In the genomic region with DNA sequence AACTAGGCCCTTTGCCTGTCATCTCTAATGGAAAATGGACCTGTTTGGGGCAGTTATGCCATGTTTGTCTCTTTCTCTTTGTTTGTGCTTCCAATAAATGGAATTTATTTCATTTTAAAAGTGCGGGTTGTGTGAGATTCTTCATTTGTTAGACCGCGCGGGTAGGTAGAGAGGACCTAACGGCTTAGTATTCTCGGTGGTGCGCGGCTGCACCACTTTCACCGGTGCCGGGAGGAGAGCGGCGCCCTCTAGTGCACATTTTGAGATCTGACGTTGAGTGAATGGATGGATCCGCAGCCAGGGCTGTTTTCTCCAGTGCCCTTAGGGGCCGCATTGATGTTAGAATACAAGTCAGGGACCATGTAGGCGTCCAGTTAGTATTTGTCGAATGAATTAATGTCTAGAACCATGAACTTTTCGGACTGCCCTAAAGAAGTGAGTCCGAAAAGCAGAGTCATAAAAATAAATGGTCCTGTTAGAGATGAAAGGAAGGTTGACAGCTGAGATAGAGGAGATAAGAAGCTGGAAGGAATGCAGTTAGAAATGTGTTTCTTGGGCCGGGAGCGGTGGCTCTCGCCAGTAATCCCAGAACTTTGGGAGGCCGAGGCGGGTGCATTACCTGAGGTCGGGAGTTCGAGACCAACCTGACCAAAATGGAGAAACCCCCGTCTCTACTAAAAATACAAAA, we compare ENCODE assay signal across 8 cellular contexts. TPM values are rescaled to one million over a fixed set of nuclear protein-coding genes. Genes with fewer than 3 reads are reported as not detected.
A peak's percentile ranks its signal among the peaks of the same experiment; 100 is the strongest.
DNase-seq lines count a peak whose midpoint lies in the region; ATAC-seq, FAIRE-seq and TF ChIP-seq lines count a peak whose summit lies in the region.

No MANE protein-coding gene starts in this region.

- DNase-seq in A549 (ENCODE audit: low read depth in 1 of 2, low spot score in 1 of 2) (peak; percentile 79 to 92), NCI-H2029 treated with DMSO at 0.1 percent for 48 hours (lab: John Stamatoyannopoulos, UW) (peak; percentile 65), T1000 (lab: John Stamatoyannopoulos, UW) (peak; percentile 32), astrocyte (ENCODE audit: low read depth) (peak; percentile 40), hypothalamus (lab: John Stamatoyannopoulos, UW) (peak in 45 of 51 donors; percentile 7 to 86 (median 59)), spleen (peak; percentile 94)

- 10% methylated on average over 27 of the region's 27 CpGs for WGBS in A549 (ENCODE audit: missing lambda C conversion rate)
- WGBS in spleen, 5 donors, result 21 to 25% (median 24%) methylated on average over 27 of the region's 27 CpGs

- peak; percentile 85 to 89 for TF ChIP-seq RAD21 in A549 (conservative IDR thresholded peaks at IDR 0.05 in 1 of 2, IDR thresholded peaks at IDR 0.05 in 1 of 2)

- H3K79me2 ChIP-seq in astrocyte (ENCODE audit: insufficient read depth, low read length), result no peaks in the 10 kb centered on the region

- no peaks in the 10 kb centered on the region for H3K36me3 Mint-ChIP-seq in astrocyte (ENCODE audit: low read depth, unreplicated experiment)

- POLR2A ChIA-PET in A549 (lab: Yijun Ruan, JAX), result no interaction called here

- CTCF ChIA-PET in A549 (lab: Yijun Ruan, JAX), result interaction anchor here (0.6 to 2.2 kb wide), 25 partner anchors 10 to 135 kb away, joined by 3 to 12 read pairs (median 4); partner anchors contain the start of gene REPIN1

- no peaks in the 10 kb centered on the region for H3K9me3 ChIP-seq in A549
- H3K9me3 ChIP-seq in astrocyte (ENCODE audit: insufficient read depth, low read depth, low read length), result no peaks in the 10 kb centered on the region
- no peaks in the 10 kb centered on the region for H3K9me3 ChIP-seq in spleen

- peaks cover 2% of the 10 kb centered on the region for H3K4me1 Mint-ChIP-seq in astrocyte (ENCODE audit: low read depth, unreplicated experiment)

- intact Hi-C loops in spleen (cut with DNase I; ENCODE audit: low total_unique reads), result loop anchor here (2.0 kb wide), 1 partner anchor 64 kb away; no protein-coding TSS in a partner anchor

- ATAC-seq in A549, result peak; percentile 99 to 100
- ATAC-seq in GM18520 (IDR thresholded peaks at IDR 0.05; ENCODE audit: unreplicated experiment), result peak; percentile 91
- ATAC-seq in HG03045 (IDR thresholded peaks at IDR 0.05; ENCODE audit: unreplicated experiment), result peak; percentile 91

- H3K27me3 Mint-ChIP-seq in astrocyte (ENCODE audit: low read depth, unreplicated experiment), result peaks cover 4% of the 10 kb centered on the region

- H3K4me1 ChIP-seq in A549 (peaks cover 5% of the 10 kb centered on the region; the same call in 1 of the 3 replicates), astrocyte (ENCODE audit: insufficient read depth, low read length) (no peaks in the 10 kb centered on the region), spleen (peaks cover 0 to 12% (median 7%) of the 10 kb centered on the region in 6 donors)

- no peak overlapping the region for H3K27ac Mint-ChIP-seq in astrocyte (ENCODE audit: unreplicated experiment)

- no peaks in the 10 kb centered on the region for H4K20me1 ChIP-seq in astrocyte (ENCODE audit: insufficient read depth, low read length)

- H3K4me3 Mint-ChIP-seq in astrocyte (ENCODE audit: unreplicated experiment), result peak overlapping the region; percentile 9

- no peak overlapping the region for H3K9ac ChIP-seq in astrocyte (ENCODE audit: low read length)

- H3K4me3 ChIP-seq in A549 (no peak overlapping the region), astrocyte (ENCODE audit: insufficient read depth, low read depth, low read length) (no peak overlapping the region), spleen (peak overlapping the region in 1 of 8 donors; percentile 28)

- H3K9me3 Mint-ChIP-seq in astrocyte (ENCODE audit: unreplicated experiment), result no peaks in the 10 kb centered on the region

- H3K27ac ChIP-seq in A549, result 0 out of 6 replicates have a peak overlapping the region, but pooled peaks of 1 of the 2 experiments have one; percentile 43
- no peak overlapping the region for H3K27ac ChIP-seq in astrocyte (ENCODE audit: low read depth, low read length)
- H3K27ac ChIP-seq in spleen, result no peak overlapping the region

- H3K27me3 ChIP-seq in astrocyte (ENCODE audit: insufficient read depth, low read length) (no peaks in the 10 kb centered on the region), spleen (replicated peaks in 1 of 7) (no peaks in the 10 kb centered on the region)

- no peaks in the 10 kb centered on the region for H3K36me3 ChIP-seq in astrocyte (ENCODE audit: insufficient read depth, low read length)
- H3K36me3 ChIP-seq in spleen, result no peaks in the 10 kb centered on the region

- peak overlapping the region; percentile 18 for H2AFZ ChIP-seq in astrocyte (ENCODE audit: low read depth, low read length)

- H3K4me2 ChIP-seq in A549 (peak overlapping the region; percentile 73), astrocyte (ENCODE audit: low read length) (peak overlapping the region; percentile 40)

- no peak for TF ChIP-seq EP300 in A549 (IDR thresholded peaks at IDR 0.05)

- TF ChIP-seq CTCF in A549 (IDR thresholded peaks at IDR 0.05) (peak; percentile 92), astrocyte (IDR thresholded peaks at IDR 0.05; ENCODE audit: insufficient read depth, low read depth, low read length) (peak; percentile 81), spleen (IDR thresholded peaks at IDR 0.05 in 8 of 11, conservative IDR thresholded peaks at IDR 0.05 in 3 of 11) (peak; percentile 73 to 94 (median 85))

- TF ChIP-seq POLR2A in A549 (IDR thresholded peaks at IDR 0.05; ENCODE audit: low read length) (no peak), spleen (IDR thresholded peaks at IDR 0.05) (no peak)

- no peak for FAIRE-seq in A549 (lab: Jason Lieb, UNC)
- FAIRE-seq in astrocyte (lab: Jason Lieb, UNC), result no peak

TF ChIP-seq in A549, 52 proteins besides CTCF, POLR2A, EP300 and RAD21:
- peak; percentile 50; the same call in 1 of the 2 replicates for TF ChIP-seq HOXB13 (CRISPR knock-in tag; IDR thresholded peaks at IDR 0.05; ENCODE audit: low read depth)
- TF ChIP-seq HOXB5 (CRISPR knock-in tag; IDR thresholded peaks at IDR 0.05), result no peak
- TF ChIP-seq EHMT2 (IDR thresholded peaks at IDR 0.05; ENCODE audit: low read depth), result no peak
- TF ChIP-seq, protein P1, sequence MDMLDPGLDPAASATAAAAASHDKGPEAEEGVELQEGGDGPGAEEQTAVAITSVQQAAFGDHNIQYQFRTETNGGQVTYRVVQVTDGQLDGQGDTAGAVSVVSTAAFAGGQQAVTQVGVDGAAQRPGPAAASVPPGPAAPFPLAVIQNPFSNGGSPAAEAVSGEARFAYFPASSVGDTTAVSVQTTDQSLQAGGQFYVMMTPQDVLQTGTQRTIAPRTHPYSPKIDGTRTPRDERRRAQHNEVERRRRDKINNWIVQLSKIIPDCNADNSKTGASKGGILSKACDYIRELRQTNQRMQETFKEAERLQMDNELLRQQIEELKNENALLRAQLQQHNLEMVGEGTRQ (IDR thresholded peaks at IDR 0.05), result no peak
- TF ChIP-seq, protein P2, sequence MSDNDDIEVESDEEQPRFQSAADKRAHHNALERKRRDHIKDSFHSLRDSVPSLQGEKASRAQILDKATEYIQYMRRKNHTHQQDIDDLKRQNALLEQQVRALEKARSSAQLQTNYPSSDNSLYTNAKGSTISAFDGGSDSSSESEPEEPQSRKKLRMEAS (IDR thresholded peaks at IDR 0.05), result 0 out of 2 replicates have a peak, but pooled peaks have one; percentile 16
- peak; percentile 87 for TF ChIP-seq SMC3 (IDR thresholded peaks at IDR 0.05)
- TF ChIP-seq MYC (IDR thresholded peaks at IDR 0.05; ENCODE audit: borderline replicate concordance, low read length), result no peak

RNA-seq across cellular contexts. Expression of gene GIMAP8, which starts 29.3 kb away (rescaled TPM):
- polyA plus RNA-seq in A549 (2011; rRNA removed), result not detected in 2 replicates
- polyA plus RNA-seq in A549 (2012; cell fraction: cytosol; rRNA removed), result not detected in 2 replicates
- not detected in 2 replicates for polyA plus RNA-seq in A549 (2012; cell fraction: nucleus; rRNA removed)
- not detected in 3 replicates for polyA plus RNA-seq in A549 (2017; fragmentation: RNase III; extraction: RNeasy Plus Mini Kit Qiagen cat#74134 plus additional on column Dnase treatment)
- not detected in 2 replicates for polyA minus RNA-seq in A549 (2011; rRNA and poly(A)+ RNA removed)
- not detected in 2 replicates for total RNA-seq in astrocyte
- total RNA-seq in spleen, result 10 to 100 TPM; 47.6 to 96.0 (median 65.3) TPM
- polyA plus RNA-seq in spleen, result 10 to 100 TPM; 10.9 to 27.3 (median 14.7) TPM

RNA-seq across cellular contexts. Expression of gene ZNF775, which starts 42.0 kb away (rescaled TPM):
- polyA plus RNA-seq in A549 (2011; rRNA removed) (1.5 and 1.7 TPM in 2 replicates), A549 (2017; fragmentation: RNase III; extraction: RNeasy Plus Mini Kit Qiagen cat#74134 plus additional on column Dnase treatment) (4.5 to 5.4 TPM (median 5.4 TPM) in 3 replicates), spleen (1 to 10 TPM; 2.0 to 2.9 (median 2.6) TPM)
- 3.7 and 5.1 TPM in 2 replicates for polyA plus RNA-seq in A549 (2012; cell fraction: cytosol; rRNA removed)
- polyA plus RNA-seq in A549 (2012; cell fraction: nucleus; rRNA removed), result 4.8 and 9.0 TPM in 2 replicates
- polyA minus RNA-seq in A549 (2011; rRNA and poly(A)+ RNA removed), result 0.83 and 1.2 TPM in 2 replicates
- total RNA-seq in astrocyte (6.4 and 6.5 TPM in 2 replicates), spleen (1 to 10 TPM; 2.2 to 5.7 (median 4.5) TPM)

RNA-seq across cellular contexts. Expression of gene REPIN1, which starts 52.5 kb away (rescaled TPM):
- polyA plus RNA-seq in A549 (2011; rRNA removed), result 48.1 and 58.0 TPM in 2 replicates
- 78.8 and 110 TPM in 2 replicates for polyA plus RNA-seq in A549 (2012; cell fraction: cytosol; rRNA removed)
- 120 and 144 TPM in 2 replicates for polyA plus RNA-seq in A549 (2012; cell fraction: nucleus; rRNA removed)
- polyA plus RNA-seq in A549 (2017; fragmentation: RNase III; extraction: RNeasy Plus Mini Kit Qiagen cat#74134 plus additional on column Dnase treatment), result 86.2 to 101 TPM (median 101 TPM) in 3 replicates
- 43.9 and 44.5 TPM in 2 replicates for polyA minus RNA-seq in A549 (2011; rRNA and poly(A)+ RNA removed)
- 80.1 and 95.3 TPM in 2 replicates for total RNA-seq in astrocyte
- total RNA-seq in spleen, result 100 to 1,000 TPM in 6 of 7 donors, 10 to 100 TPM in 1; 99.3 to 126 (median 114) TPM
- 10 to 100 TPM; 47.9 to 75.7 (median 55.0) TPM for polyA plus RNA-seq in spleen

Comparison
In these comparisons a context has a peak if more than half of its experiments do, and no peak if none do; other contexts are left out.
1. DNase-seq: peak in every context shown above with its lines; median percentile 94 in spleen; 86 in A549; 65 in NCI-H2029 treated with DMSO at 0.1 percent for 48 hours; 59 in hypothalamus; 40 in astrocyte; 32 in T1000.
2. RNA of gene GIMAP8, which starts 29.3 kb away (total RNA-seq): 47.6 to 96.0 TPM in spleen; not detected in astrocyte; every median in the first group is over 10 times any median in the second.
3. Peak in every context shown above with its lines, with median percentiles within 50 percentile points of each other: ATAC-seq and CTCF ChIP-seq.